ENCODE assay signal across 10 cellular contexts in genomic region chr10:33193867-33194521, GRCh38.
DNase-seq lines count a peak whose midpoint lies in the region; ATAC-seq and TF ChIP-seq lines count a peak whose summit lies in the region.
"Had no signal": no experiment of that assay in that cellular context is flagged by ENCODE, and none has a peak within 500 bp of the region (broad histone marks: within the 10 kb centered on the region; RNA-seq: fewer than 3 reads in every experiment).

No MANE protein-coding gene starts in this region.

- intact Hi-C loops in Calu3 (cut with micrococcal nuclease; ENCODE audit: unreplicated experiment) = loop anchor here (2.0 kb wide), 1 partner anchor 37 kb away; no protein-coding TSS in a partner anchor
- intact Hi-C loops in psoas muscle (cut with DNase I) = loop anchor here (5.0 to 10.0 kb wide), 3 partner anchors 138 to 1443 kb away; partner anchors contain the start of gene NRP1 (in 2 of the 2)

- H3K36me3 ChIP-seq in SK-N-MC (ENCODE audit: insufficient read depth, low read length) (no peaks in the 10 kb centered on the region), psoas muscle (ENCODE audit: insufficient read depth in 1 of 2, low read depth in 1 of 2) (peaks cover 15 to 55% of the 10 kb centered on the region in 2 donors)
- H3K36me3 ChIP-seq: Peyer's patch had no signal

- BruUV-seq in Calu3 (replicated peaks; lab: Mats Ljungman, UMichigan) = no TSS peak

- CTCF ChIA-PET in Calu3 (lab: Charles Lee) = interaction anchor here (1.2 kb wide), 1 partner anchor 184 kb away, joined by 4 read pairs; no protein-coding TSS in a partner anchor

- no peaks in the 10 kb centered on the region for H3K27me3 Mint-ChIP-seq in Calu3 (ENCODE audit: unreplicated experiment)

- TF ChIP-seq CTCF in Calu3 (IDR thresholded peaks at IDR 0.05; ENCODE audit: unreplicated experiment) (no peak), psoas muscle (IDR thresholded peaks at IDR 0.05) (no peak)

- H3K27ac Mint-ChIP-seq in Calu3 (ENCODE audit: unreplicated experiment) = peak overlapping the region; percentile 5

- H3K27ac ChIP-seq in SK-N-MC = no peak overlapping the region
- H3K27ac ChIP-seq in psoas muscle = peak overlapping the region; percentile 50

- H3K4me1 ChIP-seq in psoas muscle = peaks cover 6% of the 10 kb centered on the region

- peaks cover 55% of the 10 kb centered on the region for H3K4me1 Mint-ChIP-seq in Calu3 (ENCODE audit: low read depth, unreplicated experiment)

- peaks cover 67% of the 10 kb centered on the region for H3K36me3 Mint-ChIP-seq in Calu3 (ENCODE audit: insufficient read depth, unreplicated experiment)

- ATAC-seq in psoas muscle = peak in 2 of 4 donors; percentile 47 to 56

- 53 to 65% (median 54%) methylated on average over 5 of the region's 5 CpGs for WGBS in psoas muscle, 3 donors

- no peak overlapping the region for H3K4me3 Mint-ChIP-seq in Calu3 (ENCODE audit: low read depth, unreplicated experiment)

- H3K27me3 ChIP-seq in psoas muscle (ENCODE audit: insufficient read depth in 3 of 3, low read length in 2 of 3) = no peaks in the 10 kb centered on the region
- H3K27me3 ChIP-seq: Peyer's patch had no signal

- in situ Hi-C loops in KBM-7 (cut with MboI; ENCODE audit: low pct_unique_long_range_greater_than_20kb, low sequenced_read_pairs) = no loop called here

- H3K4me3 ChIP-seq in SK-N-MC = peak overlapping the region; percentile 58
- no peak overlapping the region for H3K4me3 ChIP-seq in psoas muscle
- H3K4me3 ChIP-seq: Peyer's patch, skin epidermis had no signal

- peak; percentile 32 for DNase-seq in Calu3
- no peak for DNase-seq in SK-N-MC (ENCODE audit: low read depth, low spot score)
- peak; percentile 84 for DNase-seq in fibroblast of the conjunctiva (ENCODE audit: low read depth)
- DNase-seq in psoas muscle = no peak
- no peak for DNase-seq in superior temporal gyrus (ENCODE audit: extremely low spot score)
- DNase-seq in NCI-H2227 treated with DMSO at 0.1 percent for 48 hours (lab: John Stamatoyannopoulos, UW) = no peak
- DNase-seq in KBM-7 = no peak
- DNase-seq in NCI-H1417 (lab: John Stamatoyannopoulos, UW) = no peak

- no peak overlapping the region for H3K9ac ChIP-seq in SK-N-MC (ENCODE audit: insufficient read length)

- H3K9me3 Mint-ChIP-seq in Calu3 (ENCODE audit: low read depth, unreplicated experiment) = no peaks in the 10 kb centered on the region

- no peaks in the 10 kb centered on the region for H3K9me3 ChIP-seq in SK-N-MC (ENCODE audit: low read depth, low read length)
- H3K9me3 ChIP-seq in psoas muscle = no peaks in the 10 kb centered on the region
- H3K9me3 ChIP-seq: Peyer's patch had no signal

Comparison
In these comparisons a context has a peak if more than half of its experiments do, and no peak if none do; other contexts are left out.
1. DNase-seq: peak in Calu3 (single experiment) and fibroblast of the conjunctiva (single experiment); none in SK-N-MC (single experiment), psoas muscle (0 of 2), superior temporal gyrus (single experiment), NCI-H2227 treated with DMSO at 0.1 percent for 48 hours (single experiment), KBM-7 (single experiment) and NCI-H1417 (0 of 3).